9 cellular contexts compared by ENCODE assay signal in the genomic region with DNA sequence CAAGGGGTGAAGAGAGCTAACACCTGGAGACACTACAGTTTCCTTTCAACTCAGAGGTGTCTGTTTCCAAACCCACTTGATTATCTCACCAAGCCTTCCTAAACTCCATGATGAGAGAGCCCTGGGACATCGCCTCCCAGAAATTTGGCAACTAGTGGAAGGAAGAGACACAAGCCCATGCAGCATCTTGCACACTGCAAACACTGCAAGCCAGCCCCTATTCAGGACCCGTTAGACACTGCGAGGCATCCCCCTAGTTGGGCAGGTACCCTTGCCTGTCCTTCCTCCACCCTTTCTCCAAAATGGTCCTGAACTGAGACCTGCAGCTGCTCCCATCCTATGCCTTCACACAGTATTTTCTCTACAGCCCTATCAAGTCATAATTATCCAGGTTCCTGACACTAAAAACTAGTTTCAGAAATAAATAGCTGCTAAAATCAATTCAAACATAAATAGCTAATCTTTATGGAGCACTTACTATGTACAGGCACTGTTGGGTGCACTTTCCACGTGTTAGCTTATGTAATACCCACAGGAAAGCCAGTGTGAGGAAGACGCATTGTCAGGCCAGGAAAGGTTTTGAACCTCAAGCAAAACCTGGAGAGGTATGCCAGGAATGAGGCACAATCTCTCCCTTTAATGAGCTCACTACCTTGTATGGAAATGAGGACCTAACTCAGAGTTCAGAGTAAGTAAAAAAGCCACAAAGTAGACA. TPM values are rescaled to one million over a fixed set of nuclear protein-coding genes. Genes with fewer than 3 reads are reported as not detected.
DNase-seq lines count a peak whose midpoint lies in the region; ATAC-seq, FAIRE-seq and TF ChIP-seq lines count a peak whose summit lies in the region.
"Had no signal": no experiment of that assay in that cellular context is flagged by ENCODE, and none has a peak within 500 bp of the region (broad histone marks: within the 10 kb centered on the region; RNA-seq: fewer than 3 reads in every experiment).

No MANE protein-coding gene starts in this region.

- H3K36me3 ChIP-seq in BLaER1: no peaks in the 10 kb centered on the region
- peaks cover 4% of the 10 kb centered on the region for H3K36me3 ChIP-seq in NT2/D1 (ENCODE audit: insufficient read depth, insufficient read length, low read length)
- H3K36me3 ChIP-seq in fibroblast of lung (ENCODE audit: control insufficient read depth, insufficient read depth, low read length): no peaks in the 10 kb centered on the region
- H3K36me3 ChIP-seq in pancreas: no peaks in the 10 kb centered on the region
- no peaks in the 10 kb centered on the region for H3K36me3 ChIP-seq in BE2C
- H3K36me3 ChIP-seq: colonic mucosa had no signal

- no peak for ATAC-seq in pancreas
- no peak for ATAC-seq in omental fat pad (ENCODE audit: low FRiP score)

- 35 to 45% methylated on average over 5 of the region's 5 CpGs for WGBS in pancreas, 2 donors

- peaks cover 42% of the 10 kb centered on the region for H3K79me2 ChIP-seq in fibroblast of lung (ENCODE audit: control insufficient read depth, insufficient read depth, low read length)

- H3K4me3 ChIP-seq in BLaER1 (peak overlapping the region; percentile 83), NT2/D1 (ENCODE audit: insufficient read length, low read depth) (peak overlapping the region; percentile 93), fibroblast of lung (replicated peaks in 1 of 4; ENCODE audit: control extremely low read depth in 1 of 4, insufficient read depth in 1 of 4, low read depth in 3 of 4, low read length in 4 of 4) (peak overlapping the region in 3 of 4 experiments; percentile 4 to 94 (median 89)), pancreas (peak overlapping the region; percentile 32 to 85 (median 76)), BE2C (ENCODE audit: low read depth, low read length) (no peak overlapping the region)

- DNase-seq in NT2/D1 (ENCODE audit: low read depth, low spot score) (peak; percentile 54), fibroblast of lung (ENCODE audit: low read depth in 2 of 2) (peak in 1 of 2 donors; percentile 78), pancreas (no peak), BE2C (no peak), NCI-H1092 treated with DMSO at 0.1 percent for 48 hours (lab: John Stamatoyannopoulos, UW) (no peak), NCI-H526 treated with DMSO at 0.1 percent for 48 hours (lab: John Stamatoyannopoulos, UW) (no peak), omental fat pad (ENCODE audit: low spot score) (no peak)
- DNase-seq: colonic mucosa had no signal

- no peak overlapping the region for H2AFZ ChIP-seq in fibroblast of lung (ENCODE audit: low read length)

- no peak for FAIRE-seq in pancreas (lab: Jason Lieb, UNC)

- TF ChIP-seq CTCF in fibroblast of lung (conservative IDR thresholded peaks at IDR 0.05 in 1 of 2, IDR thresholded peaks at IDR 0.05 in 1 of 2; ENCODE audit: low read depth in 1 of 2, low read length in 2 of 2) (no peak), pancreas (IDR thresholded peaks at IDR 0.05) (no peak), BE2C (IDR thresholded peaks at IDR 0.05; ENCODE audit: low read depth, low read length) (no peak), omental fat pad (IDR thresholded peaks at IDR 0.05) (no peak)

- H3K9me3 ChIP-seq in BLaER1 (no peaks in the 10 kb centered on the region), NT2/D1 (ENCODE audit: insufficient read depth, low read length) (no peaks in the 10 kb centered on the region), fibroblast of lung (ENCODE audit: control insufficient read depth, insufficient read depth, low read depth, low read length) (no peaks in the 10 kb centered on the region), pancreas (no peaks in the 10 kb centered on the region), BE2C (no peaks in the 10 kb centered on the region)
- H3K9me3 ChIP-seq: colonic mucosa had no signal

- H3K4me2 ChIP-seq in BLaER1 (peak overlapping the region; percentile 90), fibroblast of lung (ENCODE audit: extremely low read depth, insufficient read depth, low read length) (peak overlapping the region; percentile 90)

- H3K4me1 ChIP-seq in BLaER1 (peaks cover 35% of the 10 kb centered on the region), NT2/D1 (ENCODE audit: insufficient read depth, insufficient read length) (peaks cover 5% of the 10 kb centered on the region), fibroblast of lung (ENCODE audit: control insufficient read depth, extremely low read depth, insufficient read depth, low read length) (peaks cover 20% of the 10 kb centered on the region), pancreas (peaks cover 0 to 16% (median 0%) of the 10 kb centered on the region in 3 donors), BE2C (no peaks in the 10 kb centered on the region)
- H3K4me1 ChIP-seq: colonic mucosa had no signal

- H4K20me1 ChIP-seq in BLaER1: peaks cover 14% of the 10 kb centered on the region; the same call in 1 of the 2 replicates
- no peaks in the 10 kb centered on the region for H4K20me1 ChIP-seq in fibroblast of lung (ENCODE audit: control insufficient read depth, extremely low read depth, insufficient read depth, low read length)

- peak overlapping the region; percentile 21; the same call in 1 of the 2 replicates for H3K9ac ChIP-seq in BLaER1
- H3K9ac ChIP-seq in NT2/D1 (ENCODE audit: insufficient read length, low read depth): peak overlapping the region; percentile 17
- no peak overlapping the region for H3K9ac ChIP-seq in fibroblast of lung (ENCODE audit: insufficient read depth, low read length)

- peaks cover 8% of the 10 kb centered on the region for H3K27me3 ChIP-seq in BLaER1
- H3K27me3 ChIP-seq in NT2/D1 (ENCODE audit: insufficient read depth, insufficient read length): no peaks in the 10 kb centered on the region
- no peaks in the 10 kb centered on the region for H3K27me3 ChIP-seq in fibroblast of lung (ENCODE audit: control insufficient read depth, insufficient read depth, low read length)
- no peaks in the 10 kb centered on the region for H3K27me3 ChIP-seq in pancreas
- no peaks in the 10 kb centered on the region for H3K27me3 ChIP-seq in BE2C
- H3K27me3 ChIP-seq: colonic mucosa had no signal

- intact Hi-C loops in pancreas (cut with DNase I): loop anchor here in 1 of 3 donors (5.0 kb wide), 1 partner anchor 74 kb away; no protein-coding TSS in a partner anchor

- no peak overlapping the region for H3K27ac ChIP-seq in BLaER1
- no peak overlapping the region for H3K27ac ChIP-seq in fibroblast of lung (ENCODE audit: insufficient read depth, low read length)
- H3K27ac ChIP-seq in pancreas: peak overlapping the region; percentile 77 to 96 (median 92)
- H3K27ac ChIP-seq: colonic mucosa had no signal

RNA-seq across cellular contexts. Expression of a gene that starts 2.8 kb away (rescaled TPM):
- 8.0 and 15.7 TPM in 2 replicates for total RNA-seq in fibroblast of lung
- polyA plus RNA-seq in fibroblast of lung: 12.5 and 23.7 TPM in 2 replicates
- 9.0 and 20.7 TPM in 2 replicates for polyA plus RNA-seq in fibroblast of lung (2012)
- polyA minus RNA-seq in fibroblast of lung (ENCODE audit: low replicate concordance): 7.5 and 22.0 TPM in 2 replicates
- total RNA-seq in pancreas: 10 to 100 TPM; 22.1 to 45.1 (median 28.1) TPM
- 10 to 100 TPM; 19.7 to 27.9 TPM for polyA plus RNA-seq in pancreas
- polyA plus RNA-seq in BE2C (2012; ENCODE audit: insufficient read depth, insufficient read length, low read depth): 14.7 TPM
- 10 to 100 TPM; 22.9 to 38.8 (median 34.3) TPM for total RNA-seq in omental fat pad

Comparison
In these comparisons a context has a peak if more than half of its experiments do, and no peak if none do; other contexts are left out.
1. H3K27ac ChIP-seq: peak in pancreas (4 of 4); none in BLaER1 (single experiment) and fibroblast of lung (single experiment).